1 cellular context compared by ENCODE assay signal in the genomic region with DNA sequence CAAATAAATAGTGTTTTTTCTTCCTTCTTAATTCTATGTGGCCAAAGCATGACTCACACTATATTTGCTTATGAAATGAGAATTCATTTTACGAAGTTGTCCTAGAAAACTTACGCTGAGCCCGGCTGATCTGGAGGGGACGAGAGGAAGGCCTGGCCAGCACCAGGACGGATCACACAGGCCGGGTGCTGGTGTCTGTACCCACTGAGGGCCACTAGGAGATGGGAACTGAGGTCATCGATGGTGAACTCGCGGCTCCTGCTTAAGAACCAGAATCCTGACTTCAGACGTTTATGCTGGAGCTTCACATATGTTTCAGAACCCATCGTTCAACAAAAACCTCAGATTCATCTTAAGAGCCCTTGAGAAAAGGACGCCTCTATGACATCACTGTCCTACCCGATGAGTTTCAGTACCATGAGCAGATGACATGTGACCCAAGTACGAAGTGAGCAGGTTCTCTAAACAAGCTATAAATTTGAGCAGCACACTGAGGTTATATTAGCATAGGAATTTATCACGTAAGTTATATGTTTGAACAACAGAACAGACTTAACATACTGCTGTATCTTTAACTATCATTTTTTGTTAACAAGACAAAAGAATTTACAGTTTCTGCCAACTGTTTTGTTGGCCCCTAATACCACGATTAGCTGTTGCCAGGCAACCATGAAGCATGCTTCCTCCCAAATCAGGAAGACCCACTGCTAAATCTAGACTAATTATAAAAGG.
TF ChIP-seq lines count a peak whose summit lies in the region.

No MANE protein-coding gene starts in this region.

TF ChIP-seq in GM12878, 131 proteins besides CTCF, POLR2A, EP300 and RAD21 (continued from another document and continues in another):
- TF ChIP-seq, protein P1, sequence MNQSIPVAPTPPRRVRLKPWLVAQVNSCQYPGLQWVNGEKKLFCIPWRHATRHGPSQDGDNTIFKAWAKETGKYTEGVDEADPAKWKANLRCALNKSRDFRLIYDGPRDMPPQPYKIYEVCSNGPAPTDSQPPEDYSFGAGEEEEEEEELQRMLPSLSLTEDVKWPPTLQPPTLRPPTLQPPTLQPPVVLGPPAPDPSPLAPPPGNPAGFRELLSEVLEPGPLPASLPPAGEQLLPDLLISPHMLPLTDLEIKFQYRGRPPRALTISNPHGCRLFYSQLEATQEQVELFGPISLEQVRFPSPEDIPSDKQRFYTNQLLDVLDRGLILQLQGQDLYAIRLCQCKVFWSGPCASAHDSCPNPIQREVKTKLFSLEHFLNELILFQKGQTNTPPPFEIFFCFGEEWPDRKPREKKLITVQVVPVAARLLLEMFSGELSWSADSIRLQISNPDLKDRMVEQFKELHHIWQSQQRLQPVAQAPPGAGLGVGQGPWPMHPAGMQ (IDR thresholded peaks at IDR 0.05; ENCODE audit: borderline replicate concordance): no peak
- no peak for TF ChIP-seq CHD2 (IDR thresholded peaks at IDR 0.05; ENCODE audit: borderline replicate concordance, low read depth, low read length)
- no peak for TF ChIP-seq NRF1 (conservative IDR thresholded peaks at IDR 0.05; ENCODE audit: low read depth, low read length)
- TF ChIP-seq BCL11A (IDR thresholded peaks at IDR 0.05; ENCODE audit: low read depth, low read length): 0 out of 2 replicates have a peak, but pooled peaks have one; percentile 11
- no peak for TF ChIP-seq CHD1 (IDR thresholded peaks at IDR 0.05; ENCODE audit: low read depth, low read length)
- 0 out of 2 replicates have a peak, but pooled peaks have one; percentile 51 for TF ChIP-seq HDGF (IDR thresholded peaks at IDR 0.05)
- no peak for TF ChIP-seq ZZZ3 (IDR thresholded peaks at IDR 0.05; ENCODE audit: control insufficient read depth, insufficient read length, low read depth)
- no peak for TF ChIP-seq CEBPZ (IDR thresholded peaks at IDR 0.05; ENCODE audit: low read depth, low read length)
- TF ChIP-seq NR2C1 (IDR thresholded peaks at IDR 0.05): no peak
- TF ChIP-seq KDM1A (IDR thresholded peaks at IDR 0.05; ENCODE audit: borderline replicate concordance): no peak
- TF ChIP-seq, protein P2, sequence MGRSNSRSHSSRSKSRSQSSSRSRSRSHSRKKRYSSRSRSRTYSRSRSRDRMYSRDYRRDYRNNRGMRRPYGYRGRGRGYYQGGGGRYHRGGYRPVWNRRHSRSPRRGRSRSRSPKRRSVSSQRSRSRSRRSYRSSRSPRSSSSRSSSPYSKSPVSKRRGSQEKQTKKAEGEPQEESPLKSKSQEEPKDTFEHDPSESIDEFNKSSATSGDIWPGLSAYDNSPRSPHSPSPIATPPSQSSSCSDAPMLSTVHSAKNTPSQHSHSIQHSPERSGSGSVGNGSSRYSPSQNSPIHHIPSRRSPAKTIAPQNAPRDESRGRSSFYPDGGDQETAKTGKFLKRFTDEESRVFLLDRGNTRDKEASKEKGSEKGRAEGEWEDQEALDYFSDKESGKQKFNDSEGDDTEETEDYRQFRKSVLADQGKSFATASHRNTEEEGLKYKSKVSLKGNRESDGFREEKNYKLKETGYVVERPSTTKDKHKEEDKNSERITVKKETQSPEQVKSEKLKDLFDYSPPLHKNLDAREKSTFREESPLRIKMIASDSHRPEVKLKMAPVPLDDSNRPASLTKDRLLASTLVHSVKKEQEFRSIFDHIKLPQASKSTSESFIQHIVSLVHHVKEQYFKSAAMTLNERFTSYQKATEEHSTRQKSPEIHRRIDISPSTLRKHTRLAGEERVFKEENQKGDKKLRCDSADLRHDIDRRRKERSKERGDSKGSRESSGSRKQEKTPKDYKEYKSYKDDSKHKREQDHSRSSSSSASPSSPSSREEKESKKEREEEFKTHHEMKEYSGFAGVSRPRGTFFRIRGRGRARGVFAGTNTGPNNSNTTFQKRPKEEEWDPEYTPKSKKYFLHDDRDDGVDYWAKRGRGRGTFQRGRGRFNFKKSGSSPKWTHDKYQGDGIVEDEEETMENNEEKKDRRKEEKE (IDR thresholded peaks at IDR 0.05): no peak
- TF ChIP-seq RUNX3 (IDR thresholded peaks at IDR 0.05; ENCODE audit: low read length): peak; percentile 56
- peak; percentile 70; the same call in 1 of the 2 replicates for TF ChIP-seq CREM (IDR thresholded peaks at IDR 0.05; ENCODE audit: low read depth)
- TF ChIP-seq MEF2B (IDR thresholded peaks at IDR 0.05; ENCODE audit: partially characterized antibody, poor library complexity, severe bottlenecking): peak; percentile 31
- TF ChIP-seq BACH1 (IDR thresholded peaks at IDR 0.05; ENCODE audit: borderline replicate concordance): no peak
- TF ChIP-seq MLLT1 (IDR thresholded peaks at IDR 0.05): peak; percentile 42; the same call in 1 of the 2 replicates
- TF ChIP-seq IKZF1 (conservative IDR thresholded peaks at IDR 0.05): peak; percentile 24; the same call in 1 of the 2 replicates
- no peak for TF ChIP-seq GATAD2B (conservative IDR thresholded peaks at IDR 0.05; ENCODE audit: low read depth)
- TF ChIP-seq SMC3 (IDR thresholded peaks at IDR 0.05; ENCODE audit: borderline replicate concordance, low read length): no peak
- no peak for TF ChIP-seq KLF5 (IDR thresholded peaks at IDR 0.05; ENCODE audit: partially characterized antibody)
- TF ChIP-seq TARDBP (IDR thresholded peaks at IDR 0.05; ENCODE audit: borderline replicate concordance): no peak
- TF ChIP-seq GABPA (IDR thresholded peaks at IDR 0.05; ENCODE audit: low read depth): no peak
- TF ChIP-seq ZNF217 (IDR thresholded peaks at IDR 0.05): no peak
- no peak for TF ChIP-seq IRF4 (IDR thresholded peaks at IDR 0.05; ENCODE audit: low read depth, low read length)
- no peak for TF ChIP-seq FOS (IDR thresholded peaks at IDR 0.05; ENCODE audit: borderline replicate concordance, extremely low read depth, insufficient read length)
- TF ChIP-seq CEBPB (IDR thresholded peaks at IDR 0.05; ENCODE audit: borderline replicate concordance in 1 of 2, low read depth in 2 of 2, low read length in 2 of 2): no peak
- TF ChIP-seq CBX5 (IDR thresholded peaks at IDR 0.05; ENCODE audit: low read depth): no peak
- TF ChIP-seq RFX5 (IDR thresholded peaks at IDR 0.05; ENCODE audit: low read depth, low read length): no peak
- TF ChIP-seq NFXL1 (IDR thresholded peaks at IDR 0.05; ENCODE audit: borderline replicate concordance): no peak
- TF ChIP-seq RELA (IDR thresholded peaks at IDR 0.05; ENCODE audit: borderline replicate concordance, partially characterized antibody): no peak
- 0 out of 4 replicates have a peak, but pooled peaks of 1 of the 2 experiments have one; percentile 16 for TF ChIP-seq BHLHE40 (IDR thresholded peaks at IDR 0.05; ENCODE audit: borderline replicate concordance in 1 of 2, low read depth in 2 of 2, low read length in 1 of 2)
- no peak; the same call in 1 of the 2 replicates for TF ChIP-seq ZBTB40 (IDR thresholded peaks at IDR 0.05; ENCODE audit: borderline replicate concordance)
- peak; percentile 28 for TF ChIP-seq USF1 (IDR thresholded peaks at IDR 0.05; ENCODE audit: borderline replicate concordance, extremely low read length, insufficient read depth, low read depth, low read length)
- TF ChIP-seq SREBF2 (IDR thresholded peaks at IDR 0.05; ENCODE audit: low read length): no peak
- TF ChIP-seq JUND (IDR thresholded peaks at IDR 0.05; ENCODE audit: low read depth, low read length): no peak
- no peak; the same call in 1 of the 2 replicates for TF ChIP-seq MTA2 (IDR thresholded peaks at IDR 0.05; ENCODE audit: low read depth)
- no peak for TF ChIP-seq PML (IDR thresholded peaks at IDR 0.05; ENCODE audit: low read length)
- no peak for TF ChIP-seq NR2F1 (conservative IDR thresholded peaks at IDR 0.05)
- TF ChIP-seq SREBF1 (IDR thresholded peaks at IDR 0.05; ENCODE audit: low read length): no peak
- no peak for TF ChIP-seq STAT1 (conservative IDR thresholded peaks at IDR 0.05)
- TF ChIP-seq E2F8 (IDR thresholded peaks at IDR 0.05; ENCODE audit: low read depth, partially characterized antibody): no peak
